Comparison of ENCODE assay signal across 16 cellular contexts in the genomic region with DNA sequence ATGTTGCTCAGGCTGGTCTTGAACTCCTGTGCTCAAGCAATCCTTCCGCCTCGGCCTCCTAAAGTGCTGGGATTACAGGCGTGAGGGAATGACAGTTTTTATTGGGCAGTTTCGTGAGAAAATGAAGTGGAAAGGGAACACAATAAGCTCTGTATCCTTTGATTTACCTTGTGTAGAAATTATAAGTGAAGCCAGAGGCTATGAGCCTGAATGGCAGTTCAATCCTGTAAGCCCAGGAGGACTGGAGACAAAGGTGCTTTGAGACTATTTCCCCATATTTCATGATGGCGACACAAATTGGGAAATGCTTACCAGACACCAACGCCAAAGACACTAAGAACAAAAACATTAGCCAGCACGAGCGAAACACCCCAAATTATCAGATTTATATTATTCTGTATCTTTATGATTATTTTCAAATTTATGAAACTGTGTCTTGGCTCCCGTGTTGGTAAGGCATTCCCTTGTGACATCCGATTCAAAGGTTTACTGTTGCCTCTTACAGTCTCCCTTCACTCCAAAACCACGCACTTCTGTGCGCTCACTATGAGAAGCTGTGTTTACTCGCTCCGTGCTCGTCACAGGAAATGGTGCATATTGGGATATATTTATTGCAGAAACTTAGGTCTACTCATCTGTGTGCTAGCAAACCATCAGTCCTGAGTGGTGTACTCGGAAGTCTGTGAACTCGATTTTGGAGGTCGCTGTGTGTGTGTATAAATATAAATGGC.
DNase-seq lines count a peak whose midpoint lies in the region; ATAC-seq, FAIRE-seq and TF ChIP-seq lines count a peak whose summit lies in the region.
"Had no signal": no experiment of that assay in that cellular context is flagged by ENCODE, and none has a peak within 500 bp of the region (broad histone marks: within the 10 kb centered on the region; RNA-seq: fewer than 3 reads in every experiment).

No MANE protein-coding gene starts in this region.

- H3K4me1 Mint-ChIP-seq in GM23338 (no peaks in the 10 kb centered on the region), brain (peaks cover 30% of the 10 kb centered on the region), neural crest cell (no peaks in the 10 kb centered on the region), progenitor cell of endocrine pancreas (ENCODE audit: low read depth) (peaks cover 11% of the 10 kb centered on the region)
- H3K4me1 Mint-ChIP-seq: neural progenitor cell had no signal

- H3K79me2 ChIP-seq in GM23338 (replicated peaks; ENCODE audit: insufficient read depth) = no peaks in the 10 kb centered on the region

- H3K27ac ChIP-seq in GM23338 (ENCODE audit: low read depth) = 0 out of 2 replicates have a peak overlapping the region, but pooled peaks have one; percentile 26
- H3K27ac ChIP-seq: neural progenitor cell had no signal

- H3K36me3 ChIP-seq in GM23338 (ENCODE audit: insufficient read depth) = peaks cover 5% of the 10 kb centered on the region

- no peaks in the 10 kb centered on the region; the same call in 1 of the 2 replicates for H4K20me1 ChIP-seq in GM23338 (replicated peaks; ENCODE audit: insufficient read depth)

- H3K27ac Mint-ChIP-seq in GM23338 (no peak overlapping the region), brain (peak overlapping the region; percentile 49 to 93 (median 91)), neural crest cell (ENCODE audit: unreplicated experiment) (peak overlapping the region; percentile 27), progenitor cell of endocrine pancreas (no peak overlapping the region)
- H3K27ac Mint-ChIP-seq: activated naive CD8-positive, alpha-beta T cell; activated T-helper 1 cell treated with anti-CD3 and anti-CD28 coated beads, Interleukin-12 subunit alpha, Interleukin-12 subunit beta, Interleukin-2, Interleukin-4 antibody, amounts not matched to agents 30 ng/mL and 10 ng/mL and 1 ng/mL, durations not matched to agents 14 hours and 24 hours and 36 hours; neural progenitor cell had no signal

- no peaks in the 10 kb centered on the region for H3K9me3 Mint-ChIP-seq in GM23338
- H3K9me3 Mint-ChIP-seq in brain = no peaks in the 10 kb centered on the region
- no peaks in the 10 kb centered on the region for H3K9me3 Mint-ChIP-seq in neural crest cell
- H3K9me3 Mint-ChIP-seq in progenitor cell of endocrine pancreas (ENCODE audit: low read depth) = no peaks in the 10 kb centered on the region
- H3K9me3 Mint-ChIP-seq: activated T-helper 1 cell treated with anti-CD3 and anti-CD28 coated beads, Interleukin-12 subunit alpha, Interleukin-12 subunit beta, Interleukin-2, Interleukin-4 antibody, amounts not matched to agents 30 ng/mL and 10 ng/mL and 1 ng/mL, durations not matched to agents 14 hours and 24 hours and 36 hours; neural progenitor cell had no signal

- no peak overlapping the region for H2AFZ ChIP-seq in GM23338
- H2AFZ ChIP-seq: neural progenitor cell had no signal

- no peaks in the 10 kb centered on the region for H3F3A ChIP-seq in GM23338 (replicated peaks; ENCODE audit: low read depth)

- H3K4me1 ChIP-seq in GM23338 (ENCODE audit: insufficient read depth) = no peaks in the 10 kb centered on the region
- H3K4me1 ChIP-seq: neural progenitor cell had no signal

- no peak for FAIRE-seq in GM12892 (lab: Jason Lieb, UNC)
- FAIRE-seq: RCC 7860 had no signal

- H3K4me3 Mint-ChIP-seq in GM23338 = no peak overlapping the region
- peak overlapping the region in 3 of 5 experiments; percentile 25 to 59 (median 31) for H3K4me3 Mint-ChIP-seq in brain
- no peak overlapping the region for H3K4me3 Mint-ChIP-seq in neural crest cell
- H3K4me3 Mint-ChIP-seq in progenitor cell of endocrine pancreas (ENCODE audit: low read depth) = no peak overlapping the region
- H3K4me3 Mint-ChIP-seq: activated naive CD8-positive, alpha-beta T cell; activated T-helper 1 cell treated with anti-CD3 and anti-CD28 coated beads, Interleukin-12 subunit alpha, Interleukin-12 subunit beta, Interleukin-2, Interleukin-4 antibody, amounts not matched to agents 30 ng/mL and 10 ng/mL and 1 ng/mL, durations not matched to agents 14 hours and 24 hours and 36 hours; neural progenitor cell had no signal

- no peak overlapping the region for H3K4me2 ChIP-seq in GM23338
- H3K4me2 ChIP-seq: neural progenitor cell had no signal

- H3K9me2 ChIP-seq in GM23338 (ENCODE audit: insufficient read depth) = no peaks in the 10 kb centered on the region

- DNase-seq in Ammon's horn (ENCODE audit: low spot score) (peak; percentile 28), GM23338 (ENCODE audit: low spot score) (no peak), neural crest cell (ENCODE audit: low read depth, low spot score) (no peak), progenitor cell of endocrine pancreas (ENCODE audit: low spot score, unreplicated experiment) (no peak), HT-29 (ENCODE audit: low spot score) (no peak), GM12892 (ENCODE audit: insufficient read length) (no peak)
- no peak for DNase-seq in stimulated activated CD4-positive, alpha-beta T cell treated with anti-CD3 and anti-CD28 coated beads, Interleukin-4, amount 100 ng/mL, for 4 hours
- DNase-seq: Karpas-422; mesenchymal stem cell; NCI-H82; stimulated activated CD4-positive, alpha-beta T cell treated with anti-CD3 and anti-CD28 coated beads, Interleukin-12 subunit alpha, Interleukin-12 subunit beta, amount 100 ng/mL, for 4 hours had no signal

- no peak for ATAC-seq in GM23338

- TF ChIP-seq CTCF in GM23338 (conservative IDR thresholded peaks at IDR 0.05; ENCODE audit: low read depth in 2 of 2) (no peak), brain (conservative IDR thresholded peaks at IDR 0.05) (no peak), neural crest cell (conservative IDR thresholded peaks at IDR 0.05) (no peak), progenitor cell of endocrine pancreas (IDR thresholded peaks at IDR 0.05; ENCODE audit: unreplicated experiment) (no peak)

- TF ChIP-seq POLR2A in GM12892 (IDR thresholded peaks at IDR 0.05; ENCODE audit: low read depth, low read length) = no peak

- no peaks in the 10 kb centered on the region for H3K27me3 ChIP-seq in GM23338 (ENCODE audit: insufficient read depth)
- H3K27me3 ChIP-seq: neural progenitor cell had no signal

- no peak overlapping the region for H3K4me3 ChIP-seq in GM23338
- H3K4me3 ChIP-seq: neural progenitor cell had no signal

- H3K36me3 Mint-ChIP-seq in GM23338 (ENCODE audit: low read depth) (peaks cover 50% of the 10 kb centered on the region), brain (peaks cover 67% of the 10 kb centered on the region), neural crest cell (ENCODE audit: low read depth) (peaks cover 12% of the 10 kb centered on the region), progenitor cell of endocrine pancreas (ENCODE audit: insufficient read depth) (peaks cover 23% of the 10 kb centered on the region)
- H3K36me3 Mint-ChIP-seq: activated naive CD8-positive, alpha-beta T cell had no signal

- H3K27me3 Mint-ChIP-seq in GM23338 (ENCODE audit: insufficient read depth, low read depth, poor library complexity) (peaks cover 2% of the 10 kb centered on the region), brain (no peaks in the 10 kb centered on the region), neural crest cell (ENCODE audit: low read depth) (no peaks in the 10 kb centered on the region), progenitor cell of endocrine pancreas (no peaks in the 10 kb centered on the region)
- H3K27me3 Mint-ChIP-seq: activated naive CD8-positive, alpha-beta T cell had no signal

TF ChIP-seq in GM23338, 12 proteins besides CTCF, POLR2A, EP300 and RAD21 (continues in another document):
- TF ChIP-seq CREB1 (CRISPR knock-in tag; IDR thresholded peaks at IDR 0.05; ENCODE audit: low read depth) = no peak
- no peak for TF ChIP-seq EZH2phosphoT487 (IDR thresholded peaks at IDR 0.05; ENCODE audit: unreplicated experiment)
- TF ChIP-seq JUNB (IDR thresholded peaks at IDR 0.05; ENCODE audit: unreplicated experiment) = no peak
- TF ChIP-seq POLR2AphosphoS5 (IDR thresholded peaks at IDR 0.05; ENCODE audit: low read depth) = no peak
- no peak for TF ChIP-seq STAT1 (IDR thresholded peaks at IDR 0.05; ENCODE audit: unreplicated experiment)
- TF ChIP-seq ZNF331 (CRISPR knock-in tag; IDR thresholded peaks at IDR 0.05; ENCODE audit: low read depth) = no peak
- no peak for TF ChIP-seq ZNF114 (CRISPR knock-in tag; IDR thresholded peaks at IDR 0.05)
- TF ChIP-seq NANOG (IDR thresholded peaks at IDR 0.05; ENCODE audit: borderline replicate concordance) = no peak

Comparison
In these comparisons a context has a peak if more than half of its experiments do, and no peak if none do; other contexts are left out.
1. H3K27ac Mint-ChIP-seq: peak in brain (5 of 5) and neural crest cell (single experiment); none in GM23338 (single experiment) and progenitor cell of endocrine pancreas (single experiment).
2. H3K4me3 Mint-ChIP-seq: peak in brain (3 of 5); none in GM23338 (single experiment), neural crest cell (single experiment) and progenitor cell of endocrine pancreas (single experiment).